ENCODE assay signal across 11 cellular contexts in genomic region chrX:134883134-134883700, GRCh38.
"Had no signal": no experiment of that assay in that cellular context is flagged by ENCODE, and none has a peak within 500 bp of the region (broad histone marks: within the 10 kb centered on the region; RNA-seq: fewer than 3 reads in every experiment).

No MANE protein-coding gene starts in this region.

- DNase-seq: activated CD4-positive, alpha-beta T cell treated with anti-CD3 and anti-CD28 coated beads for 36 hours; activated CD4-positive, alpha-beta T cell treated with anti-CD3 and anti-CD28 coated beads, Interleukin-2, amount 50 U/mL, for 48 hours; activated gamma-delta T cell; effector CD4-positive, alpha-beta T cell; immature natural killer cell; left ventricle myocardium superior; natural killer cell; sigmoid colon; stimulated activated CD4-positive, alpha-beta T cell treated with anti-CD3 and anti-CD28 coated beads, Interleukin-4, amount 100 ng/mL, for 24 hours; testis; upper lobe of left lung had no signal
